Comparison of ENCODE assay signal across 1 cellular context in the genomic region with DNA sequence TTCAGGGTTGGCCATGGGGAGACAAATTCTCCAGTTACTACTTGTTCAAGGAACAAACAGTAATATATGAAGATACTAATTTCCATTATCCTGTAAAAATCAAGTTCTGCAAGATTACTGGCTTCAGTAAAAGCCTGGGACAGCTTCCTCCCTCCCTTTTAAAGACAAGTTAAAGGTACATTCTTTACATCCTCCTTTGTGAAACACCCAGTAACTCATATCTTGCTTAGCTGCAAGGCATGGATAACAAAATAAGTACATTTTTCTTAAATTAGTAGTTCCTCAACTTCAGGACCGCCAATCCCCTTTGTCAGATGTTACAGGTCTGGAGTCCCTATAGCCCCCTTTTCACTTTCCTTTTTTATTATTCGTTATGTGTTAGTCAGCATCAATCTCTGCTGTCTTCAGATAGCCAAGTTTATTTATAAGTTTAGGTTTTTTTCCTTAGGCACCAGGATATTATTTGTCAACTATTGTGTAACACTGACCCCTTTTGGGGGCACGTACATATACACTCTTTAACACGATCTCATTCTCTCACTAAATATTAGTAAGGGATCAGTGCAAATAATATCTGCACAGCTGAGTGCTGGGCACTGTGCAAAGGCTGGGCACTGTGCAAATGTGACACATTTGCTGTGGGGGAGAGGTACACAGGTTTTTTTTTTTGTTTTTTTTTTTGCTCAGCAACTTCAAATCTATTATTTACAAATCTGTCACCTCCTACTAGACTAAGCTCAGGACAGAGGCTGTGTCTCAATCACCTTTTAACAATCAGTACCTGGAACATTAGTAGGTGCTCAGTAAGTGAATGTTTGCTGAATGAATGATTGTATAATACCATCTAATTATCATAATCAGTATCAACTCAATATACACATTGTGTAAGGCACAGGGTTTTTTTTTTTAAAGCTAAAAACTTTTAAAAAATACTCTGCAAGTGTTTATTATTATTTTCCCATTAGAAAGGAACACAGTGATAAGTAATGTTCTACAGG.
A peak's percentile ranks its signal among the peaks of the same experiment; 100 is the strongest.
TF ChIP-seq lines count a peak whose summit lies in the region.

No MANE protein-coding gene starts in this region.

TF ChIP-seq in HepG2, 621 proteins besides CTCF, POLR2A, EP300 and RAD21:
- TF ChIP-seq SSRP1 (CRISPR knock-in tag; IDR thresholded peaks at IDR 0.05): 0 out of 2 replicates have a peak, but pooled peaks have one; percentile 7
- peak; percentile 79; the same call in 1 of the 2 replicates for TF ChIP-seq ZC3H4 (CRISPR knock-in tag; IDR thresholded peaks at IDR 0.05; ENCODE audit: borderline replicate concordance)
- TF ChIP-seq SOX13 (IDR thresholded peaks at IDR 0.05): no peak
- peak in 1 of 2 experiments; percentile 24; a peak in 1 of 4 replicates for TF ChIP-seq SOX13 (CRISPR knock-in tag; conservative IDR thresholded peaks at IDR 0.05 in 1 of 2, IDR thresholded peaks at IDR 0.05 in 1 of 2)
- TF ChIP-seq, protein P1, sequence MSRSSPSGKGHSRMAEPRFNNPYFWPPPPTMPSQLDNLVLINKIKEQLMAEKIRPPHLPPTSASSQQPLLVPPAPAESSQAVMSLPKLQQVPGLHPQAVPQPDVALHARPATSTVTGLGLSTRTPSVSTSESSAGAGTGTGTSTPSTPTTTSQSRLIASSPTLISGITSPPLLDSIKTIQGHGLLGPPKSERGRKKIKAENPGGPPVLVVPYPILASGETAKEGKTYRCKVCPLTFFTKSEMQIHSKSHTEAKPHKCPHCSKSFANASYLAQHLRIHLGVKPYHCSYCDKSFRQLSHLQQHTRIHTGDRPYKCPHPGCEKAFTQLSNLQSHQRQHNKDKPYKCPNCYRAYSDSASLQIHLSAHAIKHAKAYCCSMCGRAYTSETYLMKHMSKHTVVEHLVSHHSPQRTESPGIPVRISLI (CRISPR knock-in tag; IDR thresholded peaks at IDR 0.05; ENCODE audit: borderline replicate concordance): peak; percentile 18; the same call in 1 of the 2 replicates
- no peak for TF ChIP-seq FOXO1 (CRISPR knock-in tag; IDR thresholded peaks at IDR 0.05)
- peak; percentile 86 for TF ChIP-seq PAF1 (CRISPR knock-in tag; IDR thresholded peaks at IDR 0.05)
- TF ChIP-seq POLR2AphosphoS2 (IDR thresholded peaks at IDR 0.05; ENCODE audit: low read depth, low read length): peak; percentile 50; the same call in 1 of the 2 replicates
- 0 out of 2 replicates have a peak, but pooled peaks have one; percentile 20 for TF ChIP-seq SAP130 (CRISPR knock-in tag; IDR thresholded peaks at IDR 0.05; ENCODE audit: low read depth)
- peak; percentile 15; the same call in 1 of the 2 replicates for TF ChIP-seq ZSCAN12 (CRISPR knock-in tag; IDR thresholded peaks at IDR 0.05)
- TF ChIP-seq, protein P2, sequence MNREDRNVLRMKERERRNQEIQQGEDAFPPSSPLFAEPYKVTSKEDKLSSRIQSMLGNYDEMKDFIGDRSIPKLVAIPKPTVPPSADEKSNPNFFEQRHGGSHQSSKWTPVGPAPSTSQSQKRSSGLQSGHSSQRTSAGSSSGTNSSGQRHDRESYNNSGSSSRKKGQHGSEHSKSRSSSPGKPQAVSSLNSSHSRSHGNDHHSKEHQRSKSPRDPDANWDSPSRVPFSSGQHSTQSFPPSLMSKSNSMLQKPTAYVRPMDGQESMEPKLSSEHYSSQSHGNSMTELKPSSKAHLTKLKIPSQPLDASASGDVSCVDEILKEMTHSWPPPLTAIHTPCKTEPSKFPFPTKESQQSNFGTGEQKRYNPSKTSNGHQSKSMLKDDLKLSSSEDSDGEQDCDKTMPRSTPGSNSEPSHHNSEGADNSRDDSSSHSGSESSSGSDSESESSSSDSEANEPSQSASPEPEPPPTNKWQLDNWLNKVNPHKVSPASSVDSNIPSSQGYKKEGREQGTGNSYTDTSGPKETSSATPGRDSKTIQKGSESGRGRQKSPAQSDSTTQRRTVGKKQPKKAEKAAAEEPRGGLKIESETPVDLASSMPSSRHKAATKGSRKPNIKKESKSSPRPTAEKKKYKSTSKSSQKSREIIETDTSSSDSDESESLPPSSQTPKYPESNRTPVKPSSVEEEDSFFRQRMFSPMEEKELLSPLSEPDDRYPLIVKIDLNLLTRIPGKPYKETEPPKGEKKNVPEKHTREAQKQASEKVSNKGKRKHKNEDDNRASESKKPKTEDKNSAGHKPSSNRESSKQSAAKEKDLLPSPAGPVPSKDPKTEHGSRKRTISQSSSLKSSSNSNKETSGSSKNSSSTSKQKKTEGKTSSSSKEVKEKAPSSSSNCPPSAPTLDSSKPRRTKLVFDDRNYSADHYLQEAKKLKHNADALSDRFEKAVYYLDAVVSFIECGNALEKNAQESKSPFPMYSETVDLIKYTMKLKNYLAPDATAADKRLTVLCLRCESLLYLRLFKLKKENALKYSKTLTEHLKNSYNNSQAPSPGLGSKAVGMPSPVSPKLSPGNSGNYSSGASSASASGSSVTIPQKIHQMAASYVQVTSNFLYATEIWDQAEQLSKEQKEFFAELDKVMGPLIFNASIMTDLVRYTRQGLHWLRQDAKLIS (CRISPR knock-in tag; IDR thresholded peaks at IDR 0.05): peak; percentile 8; the same call in 1 of the 2 replicates
- no peak for TF ChIP-seq TBX2 (CRISPR knock-in tag; IDR thresholded peaks at IDR 0.05; ENCODE audit: borderline replicate concordance)
- TF ChIP-seq, protein P3, sequence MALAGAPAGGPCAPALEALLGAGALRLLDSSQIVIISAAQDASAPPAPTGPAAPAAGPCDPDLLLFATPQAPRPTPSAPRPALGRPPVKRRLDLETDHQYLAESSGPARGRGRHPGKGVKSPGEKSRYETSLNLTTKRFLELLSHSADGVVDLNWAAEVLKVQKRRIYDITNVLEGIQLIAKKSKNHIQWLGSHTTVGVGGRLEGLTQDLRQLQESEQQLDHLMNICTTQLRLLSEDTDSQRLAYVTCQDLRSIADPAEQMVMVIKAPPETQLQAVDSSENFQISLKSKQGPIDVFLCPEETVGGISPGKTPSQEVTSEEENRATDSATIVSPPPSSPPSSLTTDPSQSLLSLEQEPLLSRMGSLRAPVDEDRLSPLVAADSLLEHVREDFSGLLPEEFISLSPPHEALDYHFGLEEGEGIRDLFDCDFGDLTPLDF (CRISPR knock-in tag; IDR thresholded peaks at IDR 0.05): no peak
- TF ChIP-seq EHMT2 (IDR thresholded peaks at IDR 0.05; ENCODE audit: borderline replicate concordance, low read depth, low read length): no peak
- peak; percentile 58 for TF ChIP-seq CEBPB (IDR thresholded peaks at IDR 0.05; ENCODE audit: borderline replicate concordance, low read depth, low read length)
- peak; percentile 96 for TF ChIP-seq RBM22 (optimal IDR thresholded peaks at IDR 0.05; ENCODE audit: low read length)
- TF ChIP-seq, protein P4, sequence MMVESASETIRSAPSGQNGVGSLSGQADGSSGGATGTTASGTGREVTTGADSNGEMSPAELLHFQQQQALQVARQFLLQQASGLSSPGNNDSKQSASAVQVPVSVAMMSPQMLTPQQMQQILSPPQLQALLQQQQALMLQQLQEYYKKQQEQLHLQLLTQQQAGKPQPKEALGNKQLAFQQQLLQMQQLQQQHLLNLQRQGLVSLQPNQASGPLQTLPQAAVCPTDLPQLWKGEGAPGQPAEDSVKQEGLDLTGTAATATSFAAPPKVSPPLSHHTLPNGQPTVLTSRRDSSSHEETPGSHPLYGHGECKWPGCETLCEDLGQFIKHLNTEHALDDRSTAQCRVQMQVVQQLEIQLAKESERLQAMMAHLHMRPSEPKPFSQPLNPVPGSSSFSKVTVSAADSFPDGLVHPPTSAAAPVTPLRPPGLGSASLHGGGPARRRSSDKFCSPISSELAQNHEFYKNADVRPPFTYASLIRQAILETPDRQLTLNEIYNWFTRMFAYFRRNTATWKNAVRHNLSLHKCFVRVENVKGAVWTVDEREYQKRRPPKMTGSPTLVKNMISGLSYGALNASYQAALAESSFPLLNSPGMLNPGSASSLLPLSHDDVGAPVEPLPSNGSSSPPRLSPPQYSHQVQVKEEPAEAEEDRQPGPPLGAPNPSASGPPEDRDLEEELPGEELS (CRISPR knock-in tag; IDR thresholded peaks at IDR 0.05): 0 out of 2 replicates have a peak, but pooled peaks have one; percentile 11
- peak; percentile 58 for TF ChIP-seq ZNF3 (CRISPR knock-in tag; IDR thresholded peaks at IDR 0.05)
- TF ChIP-seq, protein P5, sequence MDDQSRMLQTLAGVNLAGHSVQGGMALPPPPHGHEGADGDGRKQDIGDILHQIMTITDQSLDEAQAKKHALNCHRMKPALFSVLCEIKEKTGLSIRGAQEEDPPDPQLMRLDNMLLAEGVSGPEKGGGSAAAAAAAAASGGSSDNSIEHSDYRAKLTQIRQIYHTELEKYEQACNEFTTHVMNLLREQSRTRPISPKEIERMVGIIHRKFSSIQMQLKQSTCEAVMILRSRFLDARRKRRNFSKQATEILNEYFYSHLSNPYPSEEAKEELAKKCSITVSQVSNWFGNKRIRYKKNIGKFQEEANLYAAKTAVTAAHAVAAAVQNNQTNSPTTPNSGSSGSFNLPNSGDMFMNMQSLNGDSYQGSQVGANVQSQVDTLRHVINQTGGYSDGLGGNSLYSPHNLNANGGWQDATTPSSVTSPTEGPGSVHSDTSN (CRISPR knock-in tag; IDR thresholded peaks at IDR 0.05; ENCODE audit: borderline replicate concordance): no peak
- TF ChIP-seq FOXP1 (IDR thresholded peaks at IDR 0.05): no peak
- peak; percentile 47; the same call in 1 of the 2 replicates for TF ChIP-seq FOXP1 (CRISPR knock-in tag; IDR thresholded peaks at IDR 0.05)
- peak; percentile 56; the same call in 1 of the 2 replicates for TF ChIP-seq POLR2G (IDR thresholded peaks at IDR 0.05; ENCODE audit: low read depth, low read length)
- TF ChIP-seq SMYD3 (CRISPR knock-in tag; IDR thresholded peaks at IDR 0.05): no peak
- TF ChIP-seq CREB1 (IDR thresholded peaks at IDR 0.05): no peak
- peak; percentile 29 for TF ChIP-seq CREB1 (CRISPR knock-in tag; IDR thresholded peaks at IDR 0.05)
- peak; percentile 65 for TF ChIP-seq RBFOX2 (IDR thresholded peaks at IDR 0.05; ENCODE audit: low read depth, low read length)
- TF ChIP-seq, protein P6, sequence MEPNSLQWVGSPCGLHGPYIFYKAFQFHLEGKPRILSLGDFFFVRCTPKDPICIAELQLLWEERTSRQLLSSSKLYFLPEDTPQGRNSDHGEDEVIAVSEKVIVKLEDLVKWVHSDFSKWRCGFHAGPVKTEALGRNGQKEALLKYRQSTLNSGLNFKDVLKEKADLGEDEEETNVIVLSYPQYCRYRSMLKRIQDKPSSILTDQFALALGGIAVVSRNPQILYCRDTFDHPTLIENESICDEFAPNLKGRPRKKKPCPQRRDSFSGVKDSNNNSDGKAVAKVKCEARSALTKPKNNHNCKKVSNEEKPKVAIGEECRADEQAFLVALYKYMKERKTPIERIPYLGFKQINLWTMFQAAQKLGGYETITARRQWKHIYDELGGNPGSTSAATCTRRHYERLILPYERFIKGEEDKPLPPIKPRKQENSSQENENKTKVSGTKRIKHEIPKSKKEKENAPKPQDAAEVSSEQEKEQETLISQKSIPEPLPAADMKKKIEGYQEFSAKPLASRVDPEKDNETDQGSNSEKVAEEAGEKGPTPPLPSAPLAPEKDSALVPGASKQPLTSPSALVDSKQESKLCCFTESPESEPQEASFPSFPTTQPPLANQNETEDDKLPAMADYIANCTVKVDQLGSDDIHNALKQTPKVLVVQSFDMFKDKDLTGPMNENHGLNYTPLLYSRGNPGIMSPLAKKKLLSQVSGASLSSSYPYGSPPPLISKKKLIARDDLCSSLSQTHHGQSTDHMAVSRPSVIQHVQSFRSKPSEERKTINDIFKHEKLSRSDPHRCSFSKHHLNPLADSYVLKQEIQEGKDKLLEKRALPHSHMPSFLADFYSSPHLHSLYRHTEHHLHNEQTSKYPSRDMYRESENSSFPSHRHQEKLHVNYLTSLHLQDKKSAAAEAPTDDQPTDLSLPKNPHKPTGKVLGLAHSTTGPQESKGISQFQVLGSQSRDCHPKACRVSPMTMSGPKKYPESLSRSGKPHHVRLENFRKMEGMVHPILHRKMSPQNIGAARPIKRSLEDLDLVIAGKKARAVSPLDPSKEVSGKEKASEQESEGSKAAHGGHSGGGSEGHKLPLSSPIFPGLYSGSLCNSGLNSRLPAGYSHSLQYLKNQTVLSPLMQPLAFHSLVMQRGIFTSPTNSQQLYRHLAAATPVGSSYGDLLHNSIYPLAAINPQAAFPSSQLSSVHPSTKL (CRISPR knock-in tag; IDR thresholded peaks at IDR 0.05): peak; percentile 28; the same call in 1 of the 2 replicates
- TF ChIP-seq, protein P7, sequence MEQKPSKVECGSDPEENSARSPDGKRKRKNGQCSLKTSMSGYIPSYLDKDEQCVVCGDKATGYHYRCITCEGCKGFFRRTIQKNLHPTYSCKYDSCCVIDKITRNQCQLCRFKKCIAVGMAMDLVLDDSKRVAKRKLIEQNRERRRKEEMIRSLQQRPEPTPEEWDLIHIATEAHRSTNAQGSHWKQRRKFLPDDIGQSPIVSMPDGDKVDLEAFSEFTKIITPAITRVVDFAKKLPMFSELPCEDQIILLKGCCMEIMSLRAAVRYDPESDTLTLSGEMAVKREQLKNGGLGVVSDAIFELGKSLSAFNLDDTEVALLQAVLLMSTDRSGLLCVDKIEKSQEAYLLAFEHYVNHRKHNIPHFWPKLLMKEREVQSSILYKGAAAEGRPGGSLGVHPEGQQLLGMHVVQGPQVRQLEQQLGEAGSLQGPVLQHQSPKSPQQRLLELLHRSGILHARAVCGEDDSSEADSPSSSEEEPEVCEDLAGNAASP (CRISPR knock-in tag; IDR thresholded peaks at IDR 0.05; ENCODE audit: borderline replicate concordance): peak; percentile 50; the same call in 1 of the 2 replicates
- TF ChIP-seq NR2F6 (IDR thresholded peaks at IDR 0.05): peak; percentile 38; the same call in 1 of the 2 replicates
- no peak for TF ChIP-seq NR2F6 (CRISPR knock-in tag; IDR thresholded peaks at IDR 0.05)
- peak; percentile 43 for TF ChIP-seq CEBPG (CRISPR knock-in tag; IDR thresholded peaks at IDR 0.05)
- TF ChIP-seq CREM (IDR thresholded peaks at IDR 0.05): 0 out of 2 replicates have a peak, but pooled peaks have one; percentile 19
- TF ChIP-seq CREM (CRISPR knock-in tag; IDR thresholded peaks at IDR 0.05): no peak
